In genomic region chr3:39346785-39347585, GRCh38 we compare ENCODE assay signal across 1 cellular context.
A peak's percentile ranks its signal among the peaks of the same experiment; 100 is the strongest.
TF ChIP-seq lines count a peak whose summit lies in the region.

No MANE protein-coding gene starts in this region.

TF ChIP-seq in K562, 482 proteins besides CTCF, POLR2A, EP300 and RAD21 (continued from another document):
- TF ChIP-seq ATF3 (IDR thresholded peaks at IDR 0.05) (no peak), ATF3 (CRISPR knock-in tag; conservative IDR thresholded peaks at IDR 0.05) (no peak), TFAM (CRISPR knock-in tag; conservative IDR thresholded peaks at IDR 0.05) (no peak), E2F5 (CRISPR knock-in tag; IDR thresholded peaks at IDR 0.05) (no peak), MCM3 (IDR thresholded peaks at IDR 0.05) (no peak), EHMT2 (IDR thresholded peaks at IDR 0.05) (no peak), MTA3 (IDR thresholded peaks at IDR 0.05; ENCODE audit: borderline replicate concordance) (no peak), ARNT (IDR thresholded peaks at IDR 0.05) (no peak), BRD9 (IDR thresholded peaks at IDR 0.05; ENCODE audit: low read depth, partially characterized antibody) (peak; percentile 39)
